In the genomic region with DNA sequence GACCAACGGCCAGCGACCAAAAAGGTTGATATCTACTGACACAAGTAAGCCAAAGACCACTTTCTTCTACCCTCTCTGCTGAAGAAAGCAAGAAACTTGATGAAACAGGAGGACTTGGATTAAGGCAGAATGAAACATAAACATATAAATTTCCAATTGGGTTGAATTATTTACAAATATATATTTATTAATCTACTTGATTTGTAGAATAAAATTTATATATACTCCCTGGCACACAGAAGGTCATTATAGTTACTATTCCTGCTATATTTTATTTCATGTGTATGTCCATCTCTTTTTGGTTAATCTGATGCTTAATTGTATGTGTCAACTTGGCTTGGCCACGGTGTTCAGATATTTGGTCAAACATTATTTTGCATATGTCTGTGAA, we compare ENCODE assay signal across 18 cellular contexts.
"Had no signal": no experiment of that assay in that cellular context is flagged by ENCODE, and none has a peak within 500 bp of the region (broad histone marks: within the 10 kb centered on the region; RNA-seq: fewer than 3 reads in every experiment).

No MANE protein-coding gene starts in this region.

- H3K36me3 ChIP-seq: ascending aorta, colonic mucosa, pancreas, tibial artery, vagina had no signal

- DNase-seq: activated naive CD4-positive, alpha-beta T cell treated with anti-CD3 and anti-CD28 coated beads for 36 hours; activated naive CD8-positive, alpha-beta T cell treated with anti-CD3 and anti-CD28 coated beads, Interleukin-2, amount 50 U/mL, for 24 hours; caudate nucleus; colonic mucosa; glutamatergic neuron; left ventricle myocardium superior; mesendoderm; pancreas; stimulated activated CD4-positive, alpha-beta T cell treated with anti-CD3 and anti-CD28 coated beads, Interleukin-2, amount 100 ng/mL, for 48 hours; T-helper 1 cell; T1000; tibial artery had no signal

- ATAC-seq: activated CD4-positive, CD25-positive, alpha-beta regulatory T cell treated with anti-CD3 and anti-CD28 coated beads, Interleukin-2, amount 50 U/mL, for 24 hours; activated T-helper 17 cell treated with anti-CD3 and anti-CD28 coated beads, Interleukin-2, amount 50 U/mL, for 72 hours; left ventricle myocardium superior; pancreas; stimulated activated memory B cell treated with anti-CD40 and anti-IgM and Interleukin-4, amounts not matched to agents 10 μg/mL and 1 μg/mL and 100 μg/mL, for 72 hours had no signal

- H3K27me3 ChIP-seq: ascending aorta, colonic mucosa, foreskin keratinocyte, pancreas, vagina had no signal

- H3K27ac ChIP-seq: ascending aorta, colonic mucosa, foreskin keratinocyte, pancreas, tibial artery, vagina had no signal

- H3K4me1 ChIP-seq: colonic mucosa, pancreas had no signal

- H3K9me3 ChIP-seq: ascending aorta, colonic mucosa, pancreas, tibial artery, vagina had no signal

- H3K4me3 ChIP-seq: ascending aorta, colonic mucosa, pancreas, tibial artery, vagina had no signal
